Comparison of ENCODE assay signal across 23 cellular contexts in genomic region chr6:136777651-136778050, GRCh38.
"Had no signal": no experiment of that assay in that cellular context is flagged by ENCODE, and none has a peak within 500 bp of the region (broad histone marks: within the 10 kb centered on the region; RNA-seq: fewer than 3 reads in every experiment).

No MANE protein-coding gene starts in this region.

- H3K4me3 Mint-ChIP-seq: immature natural killer cell, mesothelial cell of epicardium, naive B cell had no signal

- H3K9me3 ChIP-seq: esophagus muscularis mucosa, gastroesophageal sphincter, heart left ventricle, lower lobe of right lung, mucosa of descending colon had no signal

- H3K27ac Mint-ChIP-seq: mesothelial cell of epicardium had no signal

- H3K27me3 Mint-ChIP-seq: naive B cell had no signal

- H3K36me3 ChIP-seq: esophagus muscularis mucosa, gastroesophageal sphincter, heart left ventricle, lower lobe of right lung had no signal

- H3K27ac ChIP-seq: coronary artery, esophagus muscularis mucosa, foreskin keratinocyte, gastroesophageal sphincter, hepatocyte, lower lobe of right lung had no signal

- DNase-seq: dermis blood vessel endothelial cell; dorsolateral prefrontal cortex; effector CD4-positive, alpha-beta T cell; effector memory CD4-positive, alpha-beta T cell; foreskin keratinocyte; heart left ventricle; hypothalamus; immature natural killer cell; islet precursor cell; kidney; kidney glomerular epithelial cell; left colon; left ventricle myocardium superior; lower lobe of right lung; mesenchymal stem cell; mucosa of descending colon; naive B cell had no signal

- H3K4me3 ChIP-seq: coronary artery, dorsolateral prefrontal cortex, esophagus muscularis mucosa, gastroesophageal sphincter, heart left ventricle, hepatocyte, lower lobe of right lung, mucosa of descending colon had no signal

- H3K9me3 Mint-ChIP-seq: immature natural killer cell, naive B cell had no signal

- ATAC-seq: foreskin keratinocyte, gastroesophageal sphincter, heart left ventricle, left colon, left lobe of liver, lower lobe of right lung, mucosa of descending colon had no signal

- H3K27me3 ChIP-seq: dorsolateral prefrontal cortex, esophagus muscularis mucosa, foreskin keratinocyte, gastroesophageal sphincter, heart left ventricle, hepatocyte had no signal
